8 cellular contexts compared by ENCODE assay signal in genomic region chr2:177262958-177263450, GRCh38. TPM values are rescaled to one million over a fixed set of nuclear protein-coding genes. Genes with fewer than 3 reads are reported as not detected.
DNase-seq lines count a peak whose midpoint lies in the region; ATAC-seq, FAIRE-seq and TF ChIP-seq lines count a peak whose summit lies in the region.

No MANE protein-coding gene starts in this region.

- ATAC-seq in pancreas, result no peak
- ATAC-seq in HG03108 (IDR thresholded peaks at IDR 0.05; ENCODE audit: unreplicated experiment), result no peak

- TSS peak; percentile 43 for BruUV-seq in Calu3 (replicated peaks; lab: Mats Ljungman, UMichigan)

- H3K36me3 Mint-ChIP-seq in Calu3 (ENCODE audit: insufficient read depth, unreplicated experiment), result peaks cover 84% of the 10 kb centered on the region

- intact Hi-C loops in Calu3 (cut with micrococcal nuclease; ENCODE audit: unreplicated experiment) (loop anchor here (1.0 to 10.0 kb wide), 4 partner anchors 21 to 98 kb away; no protein-coding TSS in a partner anchor), pancreas (cut with DNase I) (loop anchor here in 1 of 3 donors (5.0 to 10.0 kb wide), 2 partner anchors 51 to 98 kb away; partner anchors contain the start of gene HNRNPA3)

- H3K27me3 Mint-ChIP-seq in Calu3 (ENCODE audit: unreplicated experiment), result no peaks in the 10 kb centered on the region

- no peaks in the 10 kb centered on the region for H3K9me3 Mint-ChIP-seq in Calu3 (ENCODE audit: low read depth, unreplicated experiment)

- CTCF ChIA-PET in Calu3 (lab: Charles Lee), result interaction anchor here (0.6 to 4.2 kb wide), 8 partner anchors 8 to 299 kb away, joined by 3 to 42 read pairs (median 4); no protein-coding TSS in a partner anchor
- CTCF ChIA-PET in RWPE1 (lab: Yijun Ruan, JAX), result interaction anchor here (0.6 to 3.1 kb wide), 15 partner anchors 9 to 462 kb away, joined by 3 to 16 read pairs (median 4); no protein-coding TSS in a partner anchor

- DNase-seq in Calu3 (no peak), RWPE1 (ENCODE audit: low spot score) (no peak), pancreas (no peak), SIG-M5 (lab: John Stamatoyannopoulos, UW) (no peak), amygdala (lab: John Stamatoyannopoulos, UW) (no peak), NCI-H748 (lab: John Stamatoyannopoulos, UW; ENCODE audit: unreplicated experiment) (no peak)

- H3K4me3 Mint-ChIP-seq in Calu3 (ENCODE audit: low read depth, unreplicated experiment), result peak overlapping the region; percentile 82

- peak; percentile 60 for FAIRE-seq in pancreas (lab: Jason Lieb, UNC)

- H3K27ac Mint-ChIP-seq in Calu3 (ENCODE audit: unreplicated experiment), result peak overlapping the region; percentile 96

- H3K27ac ChIP-seq in RWPE1 (peak overlapping the region; percentile 100), esophagus (ENCODE audit: low read depth in 2 of 2, low read length in 1 of 2) (peak overlapping the region; percentile 97 to 100), pancreas (peak overlapping the region; percentile 97 to 100 (median 100))

- no peaks in the 10 kb centered on the region for H3K9me3 ChIP-seq in esophagus (ENCODE audit: control insufficient read depth in 2 of 2, insufficient read depth in 1 of 2, low read depth in 1 of 2, low read length in 1 of 2)
- H3K9me3 ChIP-seq in pancreas, result no peaks in the 10 kb centered on the region

- POLR2A ChIA-PET in RWPE1 (lab: Yijun Ruan, JAX; ENCODE audit: low non-redundant PET), result interaction anchor here (1.1 to 1.4 kb wide), 2 partner anchors 70 to 98 kb away, joined by 4 to 7 read pairs; no protein-coding TSS in a partner anchor

- H3K4me1 Mint-ChIP-seq in Calu3 (ENCODE audit: low read depth, unreplicated experiment), result peaks cover 23% of the 10 kb centered on the region

- 1 to 2% methylated on average over 6 of the region's 6 CpGs for WGBS in esophagus, 2 donors
- 0 to 1% methylated on average over 6 of the region's 6 CpGs for WGBS in pancreas, 2 donors

- H3K4me3 ChIP-seq in esophagus (ENCODE audit: low read depth in 1 of 2, low read length in 2 of 2), result peak overlapping the region; percentile 81 to 98
- H3K4me3 ChIP-seq in pancreas, result peak overlapping the region; percentile 85 to 99 (median 95)

- peaks cover 0 to 3% of the 10 kb centered on the region in 2 donors for H3K4me1 ChIP-seq in esophagus (ENCODE audit: control insufficient read depth in 2 of 2, insufficient read depth in 2 of 2, low read length in 1 of 2)
- peaks cover 27 to 39% (median 29%) of the 10 kb centered on the region in 3 donors for H3K4me1 ChIP-seq in pancreas

- TF ChIP-seq CTCF in Calu3 (IDR thresholded peaks at IDR 0.05; ENCODE audit: unreplicated experiment) (no peak), RWPE1 (conservative IDR thresholded peaks at IDR 0.05; ENCODE audit: low read depth) (no peak), pancreas (IDR thresholded peaks at IDR 0.05) (no peak)

- H3K27me3 ChIP-seq in esophagus (ENCODE audit: control insufficient read depth in 1 of 2, insufficient read depth in 2 of 2, low read length in 2 of 2) (no peaks in the 10 kb centered on the region), pancreas (no peaks in the 10 kb centered on the region)

- H3K36me3 ChIP-seq in esophagus (ENCODE audit: control insufficient read depth in 2 of 2, insufficient read depth in 2 of 2, low read length in 1 of 2) (no peaks in the 10 kb centered on the region), pancreas (no peaks in the 10 kb centered on the region)

RNA-seq across cellular contexts. Expression of gene NFE2L2, which starts 1.5 kb away (rescaled TPM):
- total RNA-seq in Calu3 (2022) (118 and 128 TPM in 2 replicates), pancreas (10 to 100 TPM; 20.8 to 48.4 (median 31.4) TPM)
- polyA plus RNA-seq in esophagus (100 to 1,000 TPM in 1 of 2 donors, 10 to 100 TPM in 1; 91.9 to 155 TPM), pancreas (10 to 100 TPM; 22.5 to 33.4 TPM)

RNA-seq across cellular contexts. Expression of gene HNRNPA3, which starts 50.4 kb away (rescaled TPM):
- 212 and 234 TPM in 2 replicates for total RNA-seq in Calu3 (2022)
- 100 to 1,000 TPM; 202 to 240 TPM for polyA plus RNA-seq in esophagus
- total RNA-seq in pancreas, result 10 to 100 TPM; 30.3 to 79.1 (median 65.3) TPM
- 10 to 100 TPM; 87.9 to 96.8 TPM for polyA plus RNA-seq in pancreas
